Comparison of ENCODE assay signal across 25 cellular contexts in genomic region chr11:62948765-62949320, GRCh38. TPM values are rescaled to one million over a fixed set of nuclear protein-coding genes. Genes with fewer than 3 reads are reported as not detected.
"Had no signal": no experiment of that assay in that cellular context is flagged by ENCODE, and none has a peak within 500 bp of the region (broad histone marks: within the 10 kb centered on the region; RNA-seq: fewer than 3 reads in every experiment).

No MANE protein-coding gene starts in this region.

- DNase-seq: IMR-90, Kasumi-1, KG1, MM.1S, NCI-H1092 treated with DMSO at 0.1 percent for 48 hours, NCI-H1436, NCI-H187 treated with DMSO at 0.1 percent for 48 hours, NCI-H2029 treated with DMSO at 0.1 percent for 48 hours, NCI-H2171 treated with DMSO at 0.1 percent for 48 hours, NCI-H2227 treated with DMSO at 0.1 percent for 48 hours, NCI-H446, NCI-H510A, NCI-H524 treated with DMSO at 0.1 percent for 48 hours, NCI-H69, NCI-H774, PC-3, SHP77, SK-N-SH had no signal

- H3K4me2 ChIP-seq: SK-N-SH had no signal

- H3K27ac ChIP-seq: RWPE1 had no signal

- H3K9ac ChIP-seq: SK-N-SH had no signal

- H3K9me3 ChIP-seq: SK-N-SH had no signal

- ATAC-seq: HepG2, Panc1, PC-3 had no signal

- H3K9me2 ChIP-seq: SK-N-SH had no signal

RNA-seq across cellular contexts. Expression of gene CHRM1, which starts 27.7 kb away (rescaled TPM):
- total RNA-seq: HepG2, HT1080, IMR-90, M059J, OCI-LY7, PC-3 had no signal

RNA-seq across cellular contexts. Expression of gene SLC22A6, which starts 35.9 kb away (rescaled TPM):
- total RNA-seq: HepG2, HT1080, IMR-90, M059J, OCI-LY7, PC-3, SK-MEL-5 had no signal
